30 cellular contexts compared by ENCODE assay signal in the genomic region with DNA sequence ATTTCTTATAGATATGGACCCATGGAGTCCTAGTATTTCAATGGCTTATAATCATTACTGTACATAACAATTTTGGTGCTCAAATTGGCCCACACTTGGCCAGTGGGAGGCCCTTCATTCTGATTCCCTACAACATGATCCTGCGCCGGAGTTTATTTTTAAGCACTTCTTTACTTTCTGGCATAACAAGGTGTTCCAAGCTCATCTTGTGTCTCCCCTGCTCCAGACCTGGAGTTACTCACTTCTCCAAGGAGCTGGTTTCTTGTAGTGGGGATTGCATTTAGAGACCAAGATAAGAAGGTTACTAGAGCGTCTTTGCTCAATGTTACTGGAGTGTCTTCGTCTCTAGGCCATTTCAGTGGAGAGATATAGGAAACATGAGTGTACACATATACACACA.
"Had no signal": no experiment of that assay in that cellular context is flagged by ENCODE, and none has a peak within 500 bp of the region (broad histone marks: within the 10 kb centered on the region; RNA-seq: fewer than 3 reads in every experiment).

No MANE protein-coding gene starts in this region.

- H3K27me3 ChIP-seq: adrenal gland, body of pancreas, esophagus muscularis mucosa, foreskin keratinocyte had no signal

- FAIRE-seq: colon had no signal

- H3K4me3 Mint-ChIP-seq: activated CD4-positive, alpha-beta memory T cell treated with anti-CD3 and anti-CD28 coated beads for 36 hours; activated CD4-positive, alpha-beta T cell treated with anti-CD3 and anti-CD28 coated beads for 36 hours; activated CD4-positive, alpha-beta T cell treated with anti-CD3 and anti-CD28 coated beads, Interleukin-2, amount 10 ng/mL, durations not matched to agents 24 days and 14 days; activated CD8-positive, alpha-beta memory T cell treated with anti-CD3 and anti-CD28 coated beads, Interleukin-2, amount 10 ng/mL, durations not matched to agents 7 days and 5 days; activated CD8-positive, alpha-beta T cell treated with anti-CD3 and anti-CD28 coated beads, Interleukin-2, amount 10 ng/mL, durations not matched to agents 7 days and 5 days; activated naive CD4-positive, alpha-beta T cell treated with anti-CD3 and anti-CD28 coated beads for 36 hours; activated naive CD4-positive, alpha-beta T cell treated with anti-CD3 and anti-CD28 coated beads, Interleukin-2, amount 50 U/mL, for 24 hours; activated naive CD8-positive, alpha-beta T cell treated with anti-CD3 and anti-CD28 coated beads for 36 hours; activated naive CD8-positive, alpha-beta T cell treated with anti-CD3 and anti-CD28 coated beads, Interleukin-2, amount 50 U/mL, for 24 hours; activated T-cell treated with anti-CD3 and anti-CD28 coated beads, Interleukin-2, amount 50 U/mL, for 24 hours; activated T-helper 17 cell treated with anti-CD3 and anti-CD28 coated beads, Interleukin-2, amount 50 U/mL, for 72 hours; effector memory CD8-positive, alpha-beta T cell had no signal

- H3K27me3 Mint-ChIP-seq: activated CD4-positive, alpha-beta memory T cell treated with anti-CD3 and anti-CD28 coated beads for 36 hours; activated CD4-positive, alpha-beta T cell treated with anti-CD3 and anti-CD28 coated beads for 36 hours; activated CD4-positive, alpha-beta T cell treated with anti-CD3 and anti-CD28 coated beads, Interleukin-2, amount 10 ng/mL, durations not matched to agents 24 days and 14 days; activated CD8-positive, alpha-beta memory T cell treated with anti-CD3 and anti-CD28 coated beads, Interleukin-2, amount 10 ng/mL, durations not matched to agents 7 days and 5 days; activated naive CD4-positive, alpha-beta T cell treated with anti-CD3 and anti-CD28 coated beads, Interleukin-2, amount 50 U/mL, for 24 hours; activated naive CD8-positive, alpha-beta T cell treated with anti-CD3 and anti-CD28 coated beads for 36 hours; activated naive CD8-positive, alpha-beta T cell treated with anti-CD3 and anti-CD28 coated beads, Interleukin-2, amount 50 U/mL, for 24 hours; activated T-cell treated with anti-CD3 and anti-CD28 coated beads, Interleukin-2, amount 50 U/mL, for 24 hours; activated T-helper 17 cell treated with anti-CD3 and anti-CD28 coated beads, Interleukin-2, amount 50 U/mL, for 72 hours; effector memory CD8-positive, alpha-beta T cell had no signal

- ATAC-seq: activated CD4-positive, alpha-beta T cell treated with anti-CD3 and anti-CD28 coated beads for 36 hours; activated CD8-positive, alpha-beta memory T cell treated with anti-CD3 and anti-CD28 coated beads, Interleukin-2, amount 10 ng/mL, durations not matched to agents 7 days and 5 days; activated CD8-positive, alpha-beta T cell treated with anti-CD3 and anti-CD28 coated beads, Interleukin-2, amount 10 ng/mL, durations not matched to agents 7 days and 5 days; activated naive CD8-positive, alpha-beta T cell treated with anti-CD3 and anti-CD28 coated beads, Interleukin-2, amount 50 U/mL, for 24 hours; activated T-helper 17 cell treated with anti-CD3 and anti-CD28 coated beads, Interleukin-2, amount 50 U/mL, for 72 hours; body of pancreas; effector memory CD8-positive, alpha-beta T cell; foreskin keratinocyte had no signal

- H3K9me3 ChIP-seq: adrenal gland, body of pancreas, esophagus muscularis mucosa had no signal

- H3K9me3 Mint-ChIP-seq: activated CD4-positive, alpha-beta memory T cell treated with anti-CD3 and anti-CD28 coated beads for 36 hours; activated CD4-positive, alpha-beta T cell treated with anti-CD3 and anti-CD28 coated beads, Interleukin-2, amount 10 ng/mL, durations not matched to agents 24 days and 14 days; activated naive CD4-positive, alpha-beta T cell treated with anti-CD3 and anti-CD28 coated beads for 36 hours; activated naive CD4-positive, alpha-beta T cell treated with anti-CD3 and anti-CD28 coated beads, Interleukin-2, amount 50 U/mL, for 24 hours; activated naive CD8-positive, alpha-beta T cell treated with anti-CD3 and anti-CD28 coated beads for 36 hours; activated naive CD8-positive, alpha-beta T cell treated with anti-CD3 and anti-CD28 coated beads, Interleukin-2, amount 50 U/mL, for 24 hours; activated T-cell treated with anti-CD3 and anti-CD28 coated beads, Interleukin-2, amount 50 U/mL, for 24 hours; activated T-helper 17 cell treated with anti-CD3 and anti-CD28 coated beads, Interleukin-2, amount 50 U/mL, for 72 hours; effector memory CD8-positive, alpha-beta T cell had no signal

- H3K4me3 ChIP-seq: adrenal gland, body of pancreas, esophagus muscularis mucosa had no signal

- H3K4me1 ChIP-seq: foreskin keratinocyte had no signal

- H3K27ac Mint-ChIP-seq: activated CD4-positive, alpha-beta memory T cell treated with anti-CD3 and anti-CD28 coated beads for 36 hours; activated CD4-positive, alpha-beta T cell treated with anti-CD3 and anti-CD28 coated beads for 36 hours; activated CD4-positive, alpha-beta T cell treated with anti-CD3 and anti-CD28 coated beads, Interleukin-2, amount 10 ng/mL, durations not matched to agents 24 days and 14 days; activated CD8-positive, alpha-beta memory T cell treated with anti-CD3 and anti-CD28 coated beads, Interleukin-2, amount 10 ng/mL, durations not matched to agents 7 days and 5 days; activated CD8-positive, alpha-beta T cell treated with anti-CD3 and anti-CD28 coated beads, Interleukin-2, amount 10 ng/mL, durations not matched to agents 7 days and 5 days; activated naive CD4-positive, alpha-beta T cell treated with anti-CD3 and anti-CD28 coated beads for 36 hours; activated naive CD4-positive, alpha-beta T cell treated with anti-CD3 and anti-CD28 coated beads, Interleukin-2, amount 50 U/mL, for 24 hours; activated naive CD8-positive, alpha-beta T cell treated with anti-CD3 and anti-CD28 coated beads for 36 hours; activated naive CD8-positive, alpha-beta T cell treated with anti-CD3 and anti-CD28 coated beads, Interleukin-2, amount 50 U/mL, for 24 hours; activated T-cell treated with anti-CD3 and anti-CD28 coated beads, Interleukin-2, amount 50 U/mL, for 24 hours; activated T-helper 17 cell treated with anti-CD3 and anti-CD28 coated beads, Interleukin-2, amount 50 U/mL, for 72 hours had no signal

- DNase-seq: activated CD4-positive, alpha-beta memory T cell treated with anti-CD3 and anti-CD28 coated beads for 36 hours; activated CD4-positive, alpha-beta T cell treated with anti-CD3 and anti-CD28 coated beads for 36 hours; activated CD4-positive, alpha-beta T cell treated with anti-CD3 and anti-CD28 coated beads, Interleukin-2, amount 10 ng/mL, durations not matched to agents 24 days and 14 days; activated CD4-positive, CD25-positive, alpha-beta regulatory T cell; activated CD4-positive, CD25-positive, alpha-beta regulatory T cell treated with anti-CD3 and anti-CD28 coated beads, Interleukin-2, amount 50 U/mL, for 72 hours; activated CD8-positive, alpha-beta memory T cell treated with anti-CD3 and anti-CD28 coated beads, Interleukin-2, amount 10 ng/mL, durations not matched to agents 7 days and 5 days; activated CD8-positive, alpha-beta memory T cell treated with anti-CD3 and anti-CD28 coated beads, Interleukin-2, amount 50 U/mL, for 4 hours; activated CD8-positive, alpha-beta T cell treated with anti-CD3 and anti-CD28 coated beads, Interleukin-2, amount 10 ng/mL, durations not matched to agents 7 days and 5 days; activated effector memory CD4-positive, alpha-beta T cell treated with anti-CD3 and anti-CD28 coated beads, Interleukin-2, amount 50 U/mL, for 16 hours; activated naive CD4-positive, alpha-beta T cell treated with anti-CD3 and anti-CD28 coated beads for 36 hours; activated naive CD8-positive, alpha-beta T cell treated with anti-CD3 and anti-CD28 coated beads for 36 hours; activated naive CD8-positive, alpha-beta T cell treated with anti-CD3 and anti-CD28 coated beads, Interleukin-2, amount 50 U/mL, for 24 hours; adrenal gland; amygdala; aorta; body of pancreas; caudate nucleus; cortex of kidney; dermis blood vessel endothelial cell; effector CD4-positive, alpha-beta T cell; effector memory CD8-positive, alpha-beta T cell; erythroblast; foreskin keratinocyte; head of caudate nucleus; T-helper 2 cell had no signal

- H3K27ac ChIP-seq: body of pancreas, esophagus muscularis mucosa, foreskin keratinocyte had no signal
